Comparison of ENCODE assay signal across 20 cellular contexts in the genomic region with DNA sequence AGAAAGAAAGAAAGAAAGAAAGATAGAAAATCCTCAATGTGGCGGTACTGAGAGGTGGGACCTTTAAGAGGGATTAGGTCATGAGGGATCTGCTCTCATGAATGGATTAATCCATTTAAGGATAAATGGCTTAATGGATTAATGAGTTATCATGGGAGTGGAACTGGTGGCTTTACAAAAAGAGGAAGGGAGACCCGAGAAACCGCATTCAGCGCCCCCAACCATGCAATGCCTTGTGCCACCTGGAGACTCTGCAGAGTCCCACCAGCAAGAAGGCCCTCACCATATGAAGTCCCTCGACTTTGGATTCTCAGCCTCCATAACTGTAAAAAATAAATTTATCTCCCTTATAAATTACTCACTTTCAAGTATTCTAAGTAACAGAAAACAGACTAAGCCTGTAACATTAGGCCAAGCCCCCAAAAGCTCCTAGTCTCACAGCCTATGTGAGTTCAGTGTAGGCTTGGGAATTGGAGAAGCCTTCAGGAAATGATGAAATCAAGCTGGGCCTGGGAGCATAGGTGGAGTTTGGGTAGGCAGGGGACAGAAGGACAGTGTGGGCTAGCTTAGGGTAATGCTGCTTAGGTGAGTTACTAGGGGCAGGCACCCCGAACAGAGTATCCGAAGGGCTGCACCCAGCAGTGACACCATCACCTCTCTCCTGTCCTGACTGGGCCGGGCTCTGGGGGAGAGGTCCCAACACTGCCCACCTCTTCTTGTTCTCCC. TPM values are rescaled to one million over a fixed set of nuclear protein-coding genes. Genes with fewer than 3 reads are reported as not detected.
DNase-seq lines count a peak whose midpoint lies in the region; ATAC-seq, FAIRE-seq and TF ChIP-seq lines count a peak whose summit lies in the region.
"Had no signal": no experiment of that assay in that cellular context is flagged by ENCODE, and none has a peak within 500 bp of the region (broad histone marks: within the 10 kb centered on the region; RNA-seq: fewer than 3 reads in every experiment).

No MANE protein-coding gene starts in this region.

- H3K4me1 ChIP-seq in K562 (replicated peaks in 1 of 2; ENCODE audit: control insufficient read depth in 2 of 2, insufficient read depth in 2 of 2, low read length in 2 of 2) (peaks cover 5 to 20% of the 10 kb centered on the region in 2 experiments), aorta (ENCODE audit: control insufficient read depth in 1 of 2, insufficient read depth in 2 of 2, low read length in 2 of 2) (no peaks in the 10 kb centered on the region)
- H3K4me1 ChIP-seq: A549, psoas muscle had no signal

- CTCF ChIA-PET in K562 (lab: Yijun Ruan, JAX; ENCODE audit: low intra/inter-chr PET ratio): no interaction called here

- no peaks in the 10 kb centered on the region for H3K36me3 ChIP-seq in K562 (ENCODE audit: control insufficient read depth, insufficient read depth, low read length)
- H3K36me3 ChIP-seq in aorta (ENCODE audit: control insufficient read depth in 1 of 2, insufficient read depth in 2 of 2, low read length in 1 of 2): no peaks in the 10 kb centered on the region

- TF ChIP-seq POLR2A in K562 (conservative IDR thresholded peaks at IDR 0.05): no peak

- no TSS peak for BruUV-seq in K562 (replicated peaks; lab: Mats Ljungman, UMichigan)

- no peaks in the 10 kb centered on the region for H3K9me3 ChIP-seq in K562 (replicated peaks; ENCODE audit: control insufficient read depth, insufficient read depth, low read depth, low read length)
- no peaks in the 10 kb centered on the region for H3K9me3 ChIP-seq in aorta (ENCODE audit: control insufficient read depth, low read length)
- H3K9me3 ChIP-seq: A549, psoas muscle had no signal

- TF ChIP-seq EP300 in K562 (IDR thresholded peaks at IDR 0.05; ENCODE audit: low read length): no peak

- in situ Hi-C loops in K562 (cut with MboI): no loop called here

- FAIRE-seq in K562 (lab: Jason Lieb, UNC): no peak
- no peak for FAIRE-seq in urothelium cell line (lab: Jason Lieb, UNC)
- FAIRE-seq: A549 had no signal

- TF ChIP-seq CTCF in K562 (IDR thresholded peaks at IDR 0.05 in 2 of 3, conservative IDR thresholded peaks at IDR 0.05 in 1 of 3; ENCODE audit: insufficient read depth in 2 of 3, low read depth in 1 of 3, low read length in 3 of 3): no peak

- WGBS in K562 (ENCODE audit: insufficient coverage, low coverage, missing lambda C conversion rate): 43% methylated on average over 6 of the region's 8 CpGs
- 61 to 62% methylated on average over 8 of the region's 8 CpGs for WGBS in aorta, 2 donors

- no peaks in the 10 kb centered on the region for H4K20me1 ChIP-seq in K562 (replicated peaks; ENCODE audit: control insufficient read depth, insufficient read depth, low read length)

- H3K79me2 ChIP-seq in K562 (ENCODE audit: control insufficient read depth, insufficient read depth, low read length): no peaks in the 10 kb centered on the region

- H3K27ac ChIP-seq in K562 (ENCODE audit: extremely low read depth, low read depth, low read length): no peak overlapping the region
- H3K27ac ChIP-seq in aorta (ENCODE audit: low read depth in 1 of 2, low read length in 2 of 2): peak overlapping the region in 1 of 2 donors; percentile 69
- H3K27ac ChIP-seq: A549, dorsolateral prefrontal cortex, psoas muscle had no signal

- POLR2A ChIA-PET in K562 (lab: Yijun Ruan, JAX): interaction anchor here (0.5 to 2.5 kb wide), 3 partner anchors 10 to 180 kb away, joined by 3 to 8 read pairs (median 3); no protein-coding TSS in a partner anchor

- H2AFZ ChIP-seq in K562 (ENCODE audit: low read depth, low read length): peak overlapping the region; percentile 73; the same call in 1 of the 2 replicates

- no peak overlapping the region for H3K4me3 ChIP-seq in K562
- H3K4me3 ChIP-seq in aorta (ENCODE audit: low read length in 2 of 2): no peak overlapping the region
- H3K4me3 ChIP-seq: A549, dorsolateral prefrontal cortex, psoas muscle had no signal

- H3K4me2 ChIP-seq in K562 (ENCODE audit: insufficient read depth, low read length): no peak overlapping the region
- H3K4me2 ChIP-seq: A549 had no signal

- H3K27me3 ChIP-seq in K562 (ENCODE audit: control insufficient read depth in 2 of 2, insufficient read depth in 2 of 2, low read length in 2 of 2): no peaks in the 10 kb centered on the region
- H3K27me3 ChIP-seq in aorta (ENCODE audit: control insufficient read depth in 1 of 2, insufficient read depth in 2 of 2, low read length in 1 of 2): no peaks in the 10 kb centered on the region
- H3K27me3 ChIP-seq: dorsolateral prefrontal cortex had no signal

- no peak overlapping the region for H3K9ac ChIP-seq in K562 (ENCODE audit: insufficient read depth in 1 of 2, low read depth in 2 of 2, low read length in 2 of 2)

- peak; percentile 43 for ATAC-seq in K562
- ATAC-seq in left lobe of liver: no peak
- peak; percentile 29 for ATAC-seq in aorta (ENCODE audit: low FRiP score)
- ATAC-seq in HG03439 (IDR thresholded peaks at IDR 0.05; ENCODE audit: unreplicated experiment): no peak
- ATAC-seq: esophagus mucosa; psoas muscle; stimulated activated memory B cell treated with anti-CD40 and anti-IgM and Interleukin-4, amounts not matched to agents 10 μg/mL and 1 μg/mL and 100 μg/mL, for 72 hours had no signal

- no peaks in the 10 kb centered on the region for H3K9me1 ChIP-seq in K562 (ENCODE audit: control insufficient read depth, insufficient read depth, low read length)

- TF ChIP-seq RAD21 in K562 (CRISPR knock-in tag; conservative IDR thresholded peaks at IDR 0.05 in 1 of 2, IDR thresholded peaks at IDR 0.05 in 1 of 2): no peak

- intact Hi-C loops in K562 (cut with micrococcal nuclease): no loop called here
- intact Hi-C loops in aorta (cut with DNase I): no loop called here

- peak; percentile 10 for DNase-seq in activated CD8-positive, alpha-beta memory T cell treated with anti-CD3 and anti-CD28 coated beads, Interleukin-2, amount 50 U/mL, for 48 hours
- DNase-seq in activated CD8-positive, alpha-beta memory T cell treated with anti-CD3 and anti-CD28 coated beads, Interleukin-2, amount 50 U/mL, for 4 hours: no peak
- DNase-seq in K562 (ENCODE audit: extremely low read depth in 1 of 4, low spot score in 3 of 4) (no peak), left lobe of liver (ENCODE audit: low spot score) (peak; percentile 31), aorta (no peak), Kasumi-1 (lab: John Stamatoyannopoulos, UW) (no peak), urothelium cell line (ENCODE audit: low spot score) (no peak)
- DNase-seq: activated naive CD4-positive, alpha-beta T cell treated with anti-CD3 and anti-CD28 coated beads, Interleukin-2, amount 50 U/mL, for 16 hours; activated T-cell treated with anti-CD3 and anti-CD28 coated beads, Interleukin-2, amount 50 U/mL, for 24 hours; glutamatergic neuron; H9; immature natural killer cell; NCI-H1930; NCI-H510A; psoas muscle had no signal

TF ChIP-seq in K562, 482 proteins besides CTCF, POLR2A, EP300 and RAD21 (continues in another document):
- no peak for TF ChIP-seq FOXA1 (IDR thresholded peaks at IDR 0.05; ENCODE audit: borderline replicate concordance)
- TF ChIP-seq, protein P1, sequence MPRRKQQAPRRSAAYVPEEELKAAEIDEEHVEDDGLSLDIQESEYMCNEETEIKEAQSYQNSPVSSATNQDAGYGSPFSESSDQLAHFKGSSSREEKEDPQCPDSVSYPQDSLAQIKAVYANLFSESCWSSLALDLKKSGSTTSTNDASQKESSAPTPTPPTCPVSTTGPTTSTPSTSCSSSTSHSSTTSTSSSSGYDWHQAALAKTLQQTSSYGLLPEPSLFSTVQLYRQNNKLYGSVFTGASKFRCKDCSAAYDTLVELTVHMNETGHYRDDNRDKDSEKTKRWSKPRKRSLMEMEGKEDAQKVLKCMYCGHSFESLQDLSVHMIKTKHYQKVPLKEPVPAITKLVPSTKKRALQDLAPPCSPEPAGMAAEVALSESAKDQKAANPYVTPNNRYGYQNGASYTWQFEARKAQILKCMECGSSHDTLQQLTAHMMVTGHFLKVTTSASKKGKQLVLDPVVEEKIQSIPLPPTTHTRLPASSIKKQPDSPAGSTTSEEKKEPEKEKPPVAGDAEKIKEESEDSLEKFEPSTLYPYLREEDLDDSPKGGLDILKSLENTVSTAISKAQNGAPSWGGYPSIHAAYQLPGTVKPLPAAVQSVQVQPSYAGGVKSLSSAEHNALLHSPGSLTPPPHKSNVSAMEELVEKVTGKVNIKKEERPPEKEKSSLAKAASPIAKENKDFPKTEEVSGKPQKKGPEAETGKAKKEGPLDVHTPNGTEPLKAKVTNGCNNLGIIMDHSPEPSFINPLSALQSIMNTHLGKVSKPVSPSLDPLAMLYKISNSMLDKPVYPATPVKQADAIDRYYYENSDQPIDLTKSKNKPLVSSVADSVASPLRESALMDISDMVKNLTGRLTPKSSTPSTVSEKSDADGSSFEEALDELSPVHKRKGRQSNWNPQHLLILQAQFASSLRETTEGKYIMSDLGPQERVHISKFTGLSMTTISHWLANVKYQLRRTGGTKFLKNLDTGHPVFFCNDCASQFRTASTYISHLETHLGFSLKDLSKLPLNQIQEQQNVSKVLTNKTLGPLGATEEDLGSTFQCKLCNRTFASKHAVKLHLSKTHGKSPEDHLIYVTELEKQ (CRISPR knock-in tag; IDR thresholded peaks at IDR 0.05): no peak
- TF ChIP-seq ZNF551 (CRISPR knock-in tag; IDR thresholded peaks at IDR 0.05): no peak
- TF ChIP-seq BCOR (IDR thresholded peaks at IDR 0.05): no peak
- no peak for TF ChIP-seq YBX1 (IDR thresholded peaks at IDR 0.05)
- TF ChIP-seq NFYB (IDR thresholded peaks at IDR 0.05; ENCODE audit: extremely low read depth, insufficient read length): no peak

RNA-seq across cellular contexts. Expression of a gene that starts 36.2 kb away (rescaled TPM):
- total RNA-seq in K562 (2011; cell fraction: chromatin; rRNA removed; ENCODE audit: low replicate concordance): 44.6 and 48.3 TPM in 2 replicates
- total RNA-seq in K562 (2011; cell fraction: nucleolus; rRNA removed): 26.7 and 28.9 TPM in 2 replicates
- 56.0 and 88.0 TPM in 2 replicates for total RNA-seq in K562 (2011; cell fraction: nucleoplasm; rRNA removed)
- total RNA-seq in K562 (2014; rRNA removed) (15.7 and 17.3 TPM in 2 replicates), K562 (2014; rRNA removed; fragmentation: Illumina TruSeq; extraction: Trizol) (18.8 and 20.3 TPM in 2 replicates), K562 (2015; rRNA removed; fragmentation: Illumina TruSeq; extraction: Trizol) (14.1 and 14.7 TPM in 2 replicates), K562 (2021) (42.6 and 51.9 TPM in 2 replicates), left lobe of liver (1.4 TPM), aorta (10 to 100 TPM; 44.5 to 57.6 TPM)
- polyA plus RNA-seq in K562 (2011; rRNA removed) (23.1 and 43.4 TPM in 2 replicates), K562 (2014; fragmentation: Illumina TruSeq; extraction: Trizol) (33.9 and 35.5 TPM in 2 replicates), K562 (2014; fragmentation: Nextera tagmentation; extraction: Ambion mirVana) (10 to 100 TPM; 10.1 to 21.8 TPM), K562 (2014; rRNA removed) (21.0 and 22.4 TPM in 2 replicates), aorta (10 to 100 TPM in 1 of 2 donors, 1 to 10 TPM in 1; 4.1 to 14.8 TPM)
- polyA plus RNA-seq in K562 (2011; cell fraction: cytosol; rRNA removed): 24.8 and 52.3 TPM in 2 replicates
- 39.0 and 49.3 TPM in 2 replicates for polyA plus RNA-seq in K562 (2011; cell fraction: nucleus; rRNA removed)
- polyA plus RNA-seq in K562 (2012): 22.7 and 30.7 TPM in 2 replicates
- 19.7 and 35.1 TPM in 2 replicates for polyA minus RNA-seq in K562 (2011; rRNA and poly(A)+ RNA removed)
- polyA minus RNA-seq in K562 (2011; cell fraction: cytosol; rRNA and poly(A)+ RNA removed): 25.3 and 46.8 TPM in 2 replicates
- 10.1 and 22.5 TPM in 2 replicates for polyA minus RNA-seq in K562 (2011; cell fraction: nucleus; rRNA and poly(A)+ RNA removed)

Comparison
In these comparisons a context has a peak if more than half of its experiments do, and no peak if none do; other contexts are left out.
1. DNase-seq: peak in activated CD8-positive, alpha-beta memory T cell treated with anti-CD3 and anti-CD28 coated beads, Interleukin-2, amount 50 U/mL, for 48 hours (single experiment) and left lobe of liver (single experiment); none in activated CD8-positive, alpha-beta memory T cell treated with anti-CD3 and anti-CD28 coated beads, Interleukin-2, amount 50 U/mL, for 4 hours (single experiment), K562 (0 of 4), aorta (0 of 2), Kasumi-1 (0 of 2) and urothelium cell line (single experiment).
2. ATAC-seq: peak in K562 (single experiment) and aorta (single experiment); none in left lobe of liver (single experiment) and HG03439 (single experiment).